In genomic region chr1:8862528-8862927, GRCh38 we compare ENCODE assay signal across 1 cellular context.
TF ChIP-seq lines count a peak whose summit lies in the region.

No MANE protein-coding gene starts in this region.

TF ChIP-seq in HepG2, 621 proteins besides CTCF, POLR2A, EP300 and RAD21 (continued from another document and continues in another):
- TF ChIP-seq ARID4A (CRISPR knock-in tag; IDR thresholded peaks at IDR 0.05; ENCODE audit: borderline replicate concordance): peak; percentile 12; the same call in 1 of the 2 replicates
- 0 out of 2 replicates have a peak, but pooled peaks have one; percentile 53 for TF ChIP-seq FLYWCH1 (CRISPR knock-in tag; IDR thresholded peaks at IDR 0.05)
- TF ChIP-seq ZNF281 (CRISPR knock-in tag; IDR thresholded peaks at IDR 0.05; ENCODE audit: borderline replicate concordance): no peak
- TF ChIP-seq TBL1XR1 (IDR thresholded peaks at IDR 0.05; ENCODE audit: borderline replicate concordance, low read length, partially characterized antibody): no peak
- no peak for TF ChIP-seq ELF3 (CRISPR knock-in tag; IDR thresholded peaks at IDR 0.05)
- TF ChIP-seq ZNF251 (CRISPR knock-in tag; IDR thresholded peaks at IDR 0.05): no peak
- no peak for TF ChIP-seq TOPORS (CRISPR knock-in tag; IDR thresholded peaks at IDR 0.05)
- no peak for TF ChIP-seq RORA (CRISPR knock-in tag; IDR thresholded peaks at IDR 0.05)
- no peak for TF ChIP-seq MYPOP (CRISPR knock-in tag; IDR thresholded peaks at IDR 0.05)
- peak; percentile 69; the same call in 1 of the 2 replicates for TF ChIP-seq ZBTB7B (CRISPR knock-in tag; IDR thresholded peaks at IDR 0.05)
- TF ChIP-seq TMF1 (CRISPR knock-in tag; IDR thresholded peaks at IDR 0.05; ENCODE audit: low read depth): no peak
- TF ChIP-seq ZNF703 (CRISPR knock-in tag; IDR thresholded peaks at IDR 0.05; ENCODE audit: borderline replicate concordance): no peak
- no peak for TF ChIP-seq CAMTA2 (CRISPR knock-in tag; IDR thresholded peaks at IDR 0.05; ENCODE audit: borderline replicate concordance)
- TF ChIP-seq ZNF318 (CRISPR knock-in tag; IDR thresholded peaks at IDR 0.05): no peak
- peak; percentile 36; the same call in 1 of the 2 replicates for TF ChIP-seq ZNF572 (CRISPR knock-in tag; IDR thresholded peaks at IDR 0.05)
- no peak for TF ChIP-seq MEF2D (CRISPR knock-in tag; IDR thresholded peaks at IDR 0.05)
- TF ChIP-seq ZSCAN22 (CRISPR knock-in tag; IDR thresholded peaks at IDR 0.05): no peak
- TF ChIP-seq JARID2 (CRISPR knock-in tag; IDR thresholded peaks at IDR 0.05; ENCODE audit: insufficient replicate concordance): no peak
- peak; percentile 53 for TF ChIP-seq ZFX (CRISPR knock-in tag; IDR thresholded peaks at IDR 0.05; ENCODE audit: low read depth)
- TF ChIP-seq ZBTB1 (CRISPR knock-in tag; IDR thresholded peaks at IDR 0.05; ENCODE audit: borderline replicate concordance): no peak
- TF ChIP-seq RXRA (CRISPR knock-in tag; IDR thresholded peaks at IDR 0.05): no peak
- no peak for TF ChIP-seq TEAD3 (CRISPR knock-in tag; optimal IDR thresholded peaks at IDR 0.05; ENCODE audit: borderline replicate concordance)
- TF ChIP-seq NRL (CRISPR knock-in tag; IDR thresholded peaks at IDR 0.05; ENCODE audit: borderline replicate concordance): peak; percentile 74; the same call in 1 of the 2 replicates
- TF ChIP-seq RBM22 (optimal IDR thresholded peaks at IDR 0.05; ENCODE audit: low read length): peak; percentile 57
- no peak for TF ChIP-seq NFATC3 (CRISPR knock-in tag; IDR thresholded peaks at IDR 0.05)
- no peak for TF ChIP-seq RERE (CRISPR knock-in tag; IDR thresholded peaks at IDR 0.05; ENCODE audit: low read depth)
- no peak for TF ChIP-seq GLI4 (CRISPR knock-in tag; IDR thresholded peaks at IDR 0.05; ENCODE audit: borderline replicate concordance)
- TF ChIP-seq RBAK (CRISPR knock-in tag; IDR thresholded peaks at IDR 0.05): no peak
- TF ChIP-seq ZNF83 (CRISPR knock-in tag; IDR thresholded peaks at IDR 0.05; ENCODE audit: borderline replicate concordance): no peak
- no peak for TF ChIP-seq MAFK (conservative IDR thresholded peaks at IDR 0.05 in 1 of 2, IDR thresholded peaks at IDR 0.05 in 1 of 2; ENCODE audit: low read length in 2 of 2)
- no peak for TF ChIP-seq NR2F2 (IDR thresholded peaks at IDR 0.05; ENCODE audit: borderline replicate concordance, low read depth)
- peak; percentile 61 for TF ChIP-seq CBX1 (IDR thresholded peaks at IDR 0.05; ENCODE audit: low read depth)
- TF ChIP-seq ZNF263 (CRISPR knock-in tag; IDR thresholded peaks at IDR 0.05): no peak
- TF ChIP-seq IRF9 (CRISPR knock-in tag; IDR thresholded peaks at IDR 0.05; ENCODE audit: borderline replicate concordance): no peak
- TF ChIP-seq TFAP4 (IDR thresholded peaks at IDR 0.05; ENCODE audit: borderline replicate concordance, low read depth): peak; percentile 38; the same call in 1 of the 2 replicates
